ENCODE assay signal across 16 cellular contexts in genomic region chr13:111945086-111945485, GRCh38.
DNase-seq lines count a peak whose midpoint lies in the region; ATAC-seq and TF ChIP-seq lines count a peak whose summit lies in the region.
"Had no signal": no experiment of that assay in that cellular context is flagged by ENCODE, and none has a peak within 500 bp of the region (broad histone marks: within the 10 kb centered on the region; RNA-seq: fewer than 3 reads in every experiment).

No MANE protein-coding gene starts in this region.

- ATAC-seq in upper lobe of right lung: no peak
- ATAC-seq in GM21529 (IDR thresholded peaks at IDR 0.05; ENCODE audit: unreplicated experiment): no peak
- ATAC-seq: GM12878, GM23338 had no signal

- intact Hi-C loops in upper lobe of right lung (cut with DNase I): no loop called here

- no peak overlapping the region for H3K27ac ChIP-seq in upper lobe of right lung

- no peaks in the 10 kb centered on the region for H3K9me3 ChIP-seq in upper lobe of right lung

- H3K36me3 ChIP-seq in upper lobe of right lung: no peaks in the 10 kb centered on the region

- no peaks in the 10 kb centered on the region for H3K4me1 ChIP-seq in upper lobe of right lung

- TF ChIP-seq CTCF in upper lobe of right lung (IDR thresholded peaks at IDR 0.05): no peak

- H3K4me3 ChIP-seq in upper lobe of right lung: no peak overlapping the region
- H3K4me3 ChIP-seq: GM12878, GM23338 had no signal

- DNase-seq in activated effector memory CD4-positive, alpha-beta T cell treated with anti-CD3 and anti-CD28 coated beads, Interleukin-2, amount 50 U/mL, for 16 hours: peak; percentile 46
- DNase-seq in activated effector memory CD4-positive, alpha-beta T cell treated with Interleukin-2 at 50 U/mL for 16 hours: no peak
- DNase-seq in NAMALWA (ENCODE audit: low spot score): peak; percentile 27
- peak; percentile 86 for DNase-seq in mesenteric fat pad (ENCODE audit: low spot score)
- DNase-seq in upper lobe of right lung: peak; percentile 34
- no peak for DNase-seq in DMS153 treated with DMSO at 0.1 percent for 48 hours (lab: John Stamatoyannopoulos, UW; ENCODE audit: unreplicated experiment)
- DNase-seq: ACHN; C1 segment of cervical spinal cord; Calu3; CD4-positive, alpha-beta T cell; DMS 273 treated with DMSO at 0.1 percent for 48 hours; DMS79; H7 had no signal

- peaks cover 24% of the 10 kb centered on the region for H3K27me3 ChIP-seq in upper lobe of right lung

Comparison
In these comparisons a context has a peak if more than half of its experiments do, and no peak if none do; other contexts are left out.
1. DNase-seq: peak in activated effector memory CD4-positive, alpha-beta T cell treated with anti-CD3 and anti-CD28 coated beads, Interleukin-2, amount 50 U/mL, for 16 hours (single experiment), NAMALWA (single experiment), mesenteric fat pad (single experiment) and upper lobe of right lung (single experiment); none in activated effector memory CD4-positive, alpha-beta T cell treated with Interleukin-2 at 50 U/mL for 16 hours (single experiment) and DMS153 treated with DMSO at 0.1 percent for 48 hours (single experiment).